11 cellular contexts compared by ENCODE assay signal in genomic region chr18:2881088-2881487, GRCh38. TPM values are rescaled to one million over a fixed set of nuclear protein-coding genes. Genes with fewer than 3 reads are reported as not detected.
A peak's percentile ranks its signal among the peaks of the same experiment; 100 is the strongest.
DNase-seq lines count a peak whose midpoint lies in the region; ATAC-seq and TF ChIP-seq lines count a peak whose summit lies in the region.
"Had no signal": no experiment of that assay in that cellular context is flagged by ENCODE, and none has a peak within 500 bp of the region (broad histone marks: within the 10 kb centered on the region; RNA-seq: fewer than 3 reads in every experiment).

No MANE protein-coding gene starts in this region.

- ATAC-seq in activated CD8-positive, alpha-beta memory T cell treated with anti-CD3 and anti-CD28 coated beads, Interleukin-2, amount 10 ng/mL, durations not matched to agents 7 days and 5 days = no peak
- no peak for ATAC-seq in WTC11
- ATAC-seq in thoracic aorta (ENCODE audit: insufficient number of reproducible peaks, low FRiP score, low read depth) = no peak
- ATAC-seq: PC-3 had no signal

- peaks cover 41% of the 10 kb centered on the region for H3K4me1 ChIP-seq in left ventricle myocardium inferior
- peaks cover 15 to 31% of the 10 kb centered on the region in 2 donors for H3K4me1 ChIP-seq in thoracic aorta (ENCODE audit: control insufficient read depth in 1 of 2, low read depth in 2 of 2)

- H3K4me1 Mint-ChIP-seq in activated CD8-positive, alpha-beta memory T cell treated with anti-CD3 and anti-CD28 coated beads, Interleukin-2, amount 10 ng/mL, durations not matched to agents 7 days and 5 days = peaks cover 22% of the 10 kb centered on the region
- H3K4me1 Mint-ChIP-seq in WTC11 = peaks cover 11% of the 10 kb centered on the region

- H3K9me3 Mint-ChIP-seq in activated CD8-positive, alpha-beta memory T cell treated with anti-CD3 and anti-CD28 coated beads, Interleukin-2, amount 10 ng/mL, durations not matched to agents 7 days and 5 days (ENCODE audit: low read depth) = no peaks in the 10 kb centered on the region
- no peaks in the 10 kb centered on the region for H3K9me3 Mint-ChIP-seq in WTC11

- intact Hi-C loops in left ventricle myocardium inferior (cut with micrococcal nuclease) = no loop called here

- no peak overlapping the region for H3K4me3 Mint-ChIP-seq in activated CD8-positive, alpha-beta memory T cell treated with anti-CD3 and anti-CD28 coated beads, Interleukin-2, amount 10 ng/mL, durations not matched to agents 7 days and 5 days
- H3K4me3 Mint-ChIP-seq in WTC11 = no peak overlapping the region
- H3K4me3 Mint-ChIP-seq: B cell had no signal

- H3K27me3 ChIP-seq in left ventricle myocardium inferior (ENCODE audit: low read depth) (no peaks in the 10 kb centered on the region), thoracic aorta (replicated peaks; ENCODE audit: insufficient read depth) (no peaks in the 10 kb centered on the region)

- no peak for DNase-seq in activated CD8-positive, alpha-beta memory T cell treated with anti-CD3 and anti-CD28 coated beads, Interleukin-2, amount 10 ng/mL, durations not matched to agents 7 days and 5 days
- no peak for DNase-seq in activated CD8-positive, alpha-beta memory T cell treated with anti-CD3 and anti-CD28 coated beads, Interleukin-2, amount 50 U/mL, for 48 hours
- DNase-seq in WTC11 (ENCODE audit: low spot score) = no peak
- DNase-seq in left ventricle myocardium inferior = no peak
- no peak for DNase-seq in thoracic aorta (ENCODE audit: low spot score)
- no peak for DNase-seq in iPS-NIHi11 (ENCODE audit: low spot score)
- DNase-seq in stimulated activated CD4-positive, alpha-beta T cell treated with anti-CD3 and anti-CD28 coated beads, Interleukin-12 subunit alpha, Interleukin-12 subunit beta, amount 100 ng/mL, for 4 hours = no peak
- DNase-seq in OCI-M1 (lab: John Stamatoyannopoulos, UW) = no peak
- DNase-seq: NCI-H1436 treated with DMSO at 0.1 percent for 48 hours, PC-3 had no signal

- H3K27ac ChIP-seq in left ventricle myocardium inferior (replicated peaks) (peak overlapping the region; percentile 74), thoracic aorta (peak overlapping the region; percentile 82 to 92)

- H3K27me3 Mint-ChIP-seq in activated CD8-positive, alpha-beta memory T cell treated with anti-CD3 and anti-CD28 coated beads, Interleukin-2, amount 10 ng/mL, durations not matched to agents 7 days and 5 days = peaks cover 2% of the 10 kb centered on the region
- no peaks in the 10 kb centered on the region for H3K27me3 Mint-ChIP-seq in WTC11 (ENCODE audit: low read depth)

- TF ChIP-seq CTCF in WTC11 (IDR thresholded peaks at IDR 0.05) (no peak), left ventricle myocardium inferior (IDR thresholded peaks at IDR 0.05; ENCODE audit: borderline replicate concordance) (no peak), thoracic aorta (IDR thresholded peaks at IDR 0.05) (no peak)

- H3K9me3 ChIP-seq in left ventricle myocardium inferior (replicated peaks) (no peaks in the 10 kb centered on the region), thoracic aorta (no peaks in the 10 kb centered on the region)

- H3K27ac Mint-ChIP-seq in activated CD8-positive, alpha-beta memory T cell treated with anti-CD3 and anti-CD28 coated beads, Interleukin-2, amount 10 ng/mL, durations not matched to agents 7 days and 5 days = peak overlapping the region; percentile 17
- no peak overlapping the region for H3K27ac Mint-ChIP-seq in WTC11
- H3K27ac Mint-ChIP-seq: B cell had no signal

- H3K4me3 ChIP-seq in left ventricle myocardium inferior = no peak overlapping the region
- peak overlapping the region; percentile 6 for H3K4me3 ChIP-seq in thoracic aorta

- H3K36me3 ChIP-seq in left ventricle myocardium inferior (no peaks in the 10 kb centered on the region), thoracic aorta (no peaks in the 10 kb centered on the region)

- H3K36me3 Mint-ChIP-seq in activated CD8-positive, alpha-beta memory T cell treated with anti-CD3 and anti-CD28 coated beads, Interleukin-2, amount 10 ng/mL, durations not matched to agents 7 days and 5 days = peaks cover 2% of the 10 kb centered on the region
- H3K36me3 Mint-ChIP-seq in WTC11 = no peaks in the 10 kb centered on the region

- CTCF ChIA-PET in activated CD8-positive, alpha-beta memory T cell treated with anti-CD3 and anti-CD28 coated beads, Interleukin-2, amount 10 ng/mL, durations not matched to agents 7 days and 5 days (lab: Charles Lee) = no interaction called here
- CTCF ChIA-PET in WTC11 (lab: Charles Lee) = no interaction called here

- POLR2A ChIA-PET in WTC11 (lab: Charles Lee) = no interaction called here

TF ChIP-seq in WTC11, 78 proteins besides CTCF, POLR2A, EP300 and RAD21:
- TF ChIP-seq ZNF423 (CRISPR knock-in tag; IDR thresholded peaks at IDR 0.05) (peak; percentile 41; the same call in 1 of the 2 replicates), CREM (CRISPR knock-in tag; IDR thresholded peaks at IDR 0.05) (no peak)
TF ChIP-seq in WTC11: peak in this region for 1.

RNA-seq across cellular contexts. Expression of gene EMILIN2, which starts 34.3 kb away (rescaled TPM):
- 10 to 100 TPM; 17.3 to 19.0 TPM for total RNA-seq in activated CD8-positive, alpha-beta memory T cell treated with anti-CD3 and anti-CD28 coated beads, Interleukin-2, amount 10 ng/mL, durations not matched to agents 7 days and 5 days
- 11.7 to 13.0 TPM (median 11.8 TPM) in 3 replicates for total RNA-seq in WTC11 (2021)
- 12.4 TPM for total RNA-seq in left ventricle myocardium inferior
- 10 to 100 TPM; 22.6 to 27.4 TPM for total RNA-seq in thoracic aorta
